Comparison of ENCODE assay signal across 22 cellular contexts in genomic region chr1:44281987-44282703, GRCh38.
DNase-seq lines count a peak whose midpoint lies in the region; ATAC-seq, FAIRE-seq and TF ChIP-seq lines count a peak whose summit lies in the region.
"Had no signal": no experiment of that assay in that cellular context is flagged by ENCODE, and none has a peak within 500 bp of the region (broad histone marks: within the 10 kb centered on the region; RNA-seq: fewer than 3 reads in every experiment).

No MANE protein-coding gene starts in this region.

- H3K36me3 ChIP-seq in NT2/D1 (ENCODE audit: insufficient read depth, insufficient read length, low read length): peaks cover 57% of the 10 kb centered on the region
- no peaks in the 10 kb centered on the region; a peak in 1 of 5 replicates for H3K36me3 ChIP-seq in HepG2 (replicated peaks in 1 of 2; ENCODE audit: control insufficient read depth in 1 of 2, insufficient read depth in 2 of 2, low read length in 2 of 2)
- peaks cover 0 to 59% (median 18%) of the 10 kb centered on the region in 6 donors for H3K36me3 ChIP-seq in spleen

- no peaks in the 10 kb centered on the region for H3K9me3 Mint-ChIP-seq in activated T-cell treated with anti-CD3 and anti-CD28 coated beads, Interleukin-2, amount 50 U/mL, for 24 hours
- H3K9me3 Mint-ChIP-seq: CD4-positive, alpha-beta T cell; GM23338 had no signal

- POLR2A ChIA-PET in HepG2 (lab: Yijun Ruan, JAX): interaction anchor here (1.1 to 5.5 kb wide), 14 partner anchors 9 to 392 kb away, joined by 3 to 82 read pairs (median 11); partner anchors contain the start of genes ARMH1, DMAP1 and TMEM53

- H3K27me3 Mint-ChIP-seq in activated T-cell treated with anti-CD3 and anti-CD28 coated beads, Interleukin-2, amount 50 U/mL, for 24 hours: no peaks in the 10 kb centered on the region
- H3K27me3 Mint-ChIP-seq: B cell; CD4-positive, alpha-beta T cell had no signal

- H3K27me3 ChIP-seq in NT2/D1 (ENCODE audit: insufficient read depth, insufficient read length): no peaks in the 10 kb centered on the region
- no peaks in the 10 kb centered on the region for H3K27me3 ChIP-seq in HepG2 (ENCODE audit: control insufficient read depth in 1 of 2, insufficient read depth in 2 of 2, low read length in 2 of 2)
- no peaks in the 10 kb centered on the region for H3K27me3 ChIP-seq in spleen (replicated peaks in 1 of 7)
- H3K27me3 ChIP-seq: SJCRH30 had no signal

- BruUV-seq in HepG2 (replicated peaks; lab: Mats Ljungman, UMichigan): no TSS peak

- peak in 1 of 2 experiments; percentile 39; a peak in 1 of 4 replicates for TF ChIP-seq EP300 in HepG2 (IDR thresholded peaks at IDR 0.05; ENCODE audit: low read depth in 2 of 2, low read length in 2 of 2)
- no peak for TF ChIP-seq EP300 in HepG2 (CRISPR knock-in tag; IDR thresholded peaks at IDR 0.05; ENCODE audit: borderline replicate concordance)

- ATAC-seq in HepG2: peak; percentile 52
- no peak for ATAC-seq in HG02610 (IDR thresholded peaks at IDR 0.05; ENCODE audit: unreplicated experiment)
- ATAC-seq: GM12878, GM23338, HCT116 had no signal

- H3K9me3 ChIP-seq in NT2/D1 (ENCODE audit: insufficient read depth, low read length) (no peaks in the 10 kb centered on the region), HepG2 (ENCODE audit: low read length) (no peaks in the 10 kb centered on the region), spleen (no peaks in the 10 kb centered on the region)
- H3K9me3 ChIP-seq: Caco-2, SJCRH30 had no signal

- H3K27ac Mint-ChIP-seq in activated T-cell treated with anti-CD3 and anti-CD28 coated beads, Interleukin-2, amount 50 U/mL, for 24 hours: no peak overlapping the region
- H3K27ac Mint-ChIP-seq: B cell; CD4-positive, alpha-beta T cell; GM23338 had no signal

- in situ Hi-C loops in HepG2 (cut with HindIII; ENCODE audit: extremely low pct_ligation_motif_present, low pct_unique_long_range_greater_than_20kb): loop anchor here (5.0 kb wide), 1 partner anchor 45 kb away; no protein-coding TSS in a partner anchor

- intact Hi-C loops in HepG2 (cut with micrococcal nuclease; ENCODE audit: unreplicated experiment): loop anchor here (2.0 kb wide), 1 partner anchor 17 kb away; no protein-coding TSS in a partner anchor
- intact Hi-C loops in spleen (cut with DNase I; ENCODE audit: low total_unique reads): no loop called here

- FAIRE-seq in HepG2 (lab: Jason Lieb, UNC): peak; percentile 76
- FAIRE-seq: GM12878 had no signal

- TF ChIP-seq RAD21 in HepG2 (CRISPR knock-in tag; IDR thresholded peaks at IDR 0.05): no peak

- H3K9ac ChIP-seq in NT2/D1 (ENCODE audit: insufficient read length, low read depth): no peak overlapping the region
- peak overlapping the region; percentile 53 for H3K9ac ChIP-seq in HepG2 (ENCODE audit: insufficient read depth, low read depth, low read length)

- peak overlapping the region; percentile 79 for H3K27ac ChIP-seq in HepG2 (ENCODE audit: extremely low read length, insufficient read depth, low read length)
- no peak overlapping the region for H3K27ac ChIP-seq in spleen
- H3K27ac ChIP-seq: RWPE1 had no signal

- TF ChIP-seq POLR2A in HepG2 (IDR thresholded peaks at IDR 0.05; ENCODE audit: insufficient read depth in 1 of 2, low read depth in 2 of 2, low read length in 2 of 2) (no peak), spleen (IDR thresholded peaks at IDR 0.05) (no peak)

- CTCF ChIA-PET in HepG2 (lab: Yijun Ruan, JAX; ENCODE audit: low intra/inter-chr PET ratio, low total read pairs): no interaction called here

- H3K4me2 ChIP-seq in HepG2 (ENCODE audit: low read depth, low read length): peak overlapping the region; percentile 67
- H3K4me2 ChIP-seq: GM23338 had no signal

- no peak overlapping the region for H2AFZ ChIP-seq in HepG2 (ENCODE audit: low read length)
- H2AFZ ChIP-seq: GM23338 had no signal

- no peaks in the 10 kb centered on the region for H3K79me2 ChIP-seq in HepG2 (ENCODE audit: insufficient read depth, low read length)

- 80% methylated on average over 1 of the region's 1 CpG for WGBS in HepG2 (ENCODE audit: low lambda C conversion rate)
- WGBS in spleen, 5 donors: 24 to 60% (median 44%) methylated on average over 1 of the region's 1 CpG

- H4K20me1 ChIP-seq in HepG2 (ENCODE audit: insufficient read depth, low read length): no peaks in the 10 kb centered on the region; the same call in 1 of the 2 replicates

- DNase-seq in NCI-H510A treated with DMSO at 0.1 percent for 48 hours (lab: John Stamatoyannopoulos, UW) (peak; percentile 82), NCI-H510A (lab: John Stamatoyannopoulos, UW) (no peak), NT2/D1 (ENCODE audit: low read depth, low spot score) (peak; percentile 23), HepG2 (ENCODE audit: low spot score) (peak; percentile 63), amygdala (lab: John Stamatoyannopoulos, UW) (no peak), spleen (no peak)
- no peak for DNase-seq in activated T-cell treated with anti-CD3 and anti-CD28 coated beads, Interleukin-2, amount 50 U/mL, for 24 hours
- DNase-seq: 8988T; Caco-2; CD4-positive, alpha-beta T cell; NCI-H1417; NCI-H187 treated with DMSO at 0.1 percent for 48 hours; NCI-H2227 treated with DMSO at 0.1 percent for 48 hours; NCI-H524 treated with DMSO at 0.1 percent for 48 hours; PC-3; SJCRH30 had no signal

- H3K4me3 ChIP-seq in NT2/D1 (ENCODE audit: insufficient read length, low read depth) (no peak overlapping the region), HepG2 (replicated peaks in 1 of 3; ENCODE audit: insufficient read depth in 1 of 3, low read depth in 2 of 3, low read length in 3 of 3) (no peak overlapping the region), spleen (no peak overlapping the region)
- H3K4me3 ChIP-seq: GM12878, GM23338, SJCRH30 had no signal

- no peak for TF ChIP-seq CTCF in HepG2 (CRISPR knock-in tag; IDR thresholded peaks at IDR 0.05)
- TF ChIP-seq CTCF in spleen (IDR thresholded peaks at IDR 0.05 in 8 of 11, conservative IDR thresholded peaks at IDR 0.05 in 3 of 11): no peak

- no peak overlapping the region for H3K4me3 Mint-ChIP-seq in activated T-cell treated with anti-CD3 and anti-CD28 coated beads, Interleukin-2, amount 50 U/mL, for 24 hours
- H3K4me3 Mint-ChIP-seq: B cell; CD4-positive, alpha-beta T cell; GM23338 had no signal

- peaks cover 43% of the 10 kb centered on the region for H3K36me3 Mint-ChIP-seq in activated T-cell treated with anti-CD3 and anti-CD28 coated beads, Interleukin-2, amount 50 U/mL, for 24 hours (ENCODE audit: low read depth)

- H3K4me1 ChIP-seq in NT2/D1 (ENCODE audit: insufficient read depth, insufficient read length): peaks cover 9% of the 10 kb centered on the region
- H3K4me1 ChIP-seq in HepG2 (ENCODE audit: insufficient read depth, low read length): peaks cover 50% of the 10 kb centered on the region
- peaks cover 0 to 26% (median 2%) of the 10 kb centered on the region in 6 donors for H3K4me1 ChIP-seq in spleen

- no peaks in the 10 kb centered on the region for H3K4me1 Mint-ChIP-seq in activated T-cell treated with anti-CD3 and anti-CD28 coated beads, Interleukin-2, amount 50 U/mL, for 24 hours (ENCODE audit: low read depth)
- H3K4me1 Mint-ChIP-seq: GM23338 had no signal

TF ChIP-seq in HepG2, 621 proteins besides CTCF, POLR2A, EP300 and RAD21 (continues in another document):
- TF ChIP-seq, protein P1, sequence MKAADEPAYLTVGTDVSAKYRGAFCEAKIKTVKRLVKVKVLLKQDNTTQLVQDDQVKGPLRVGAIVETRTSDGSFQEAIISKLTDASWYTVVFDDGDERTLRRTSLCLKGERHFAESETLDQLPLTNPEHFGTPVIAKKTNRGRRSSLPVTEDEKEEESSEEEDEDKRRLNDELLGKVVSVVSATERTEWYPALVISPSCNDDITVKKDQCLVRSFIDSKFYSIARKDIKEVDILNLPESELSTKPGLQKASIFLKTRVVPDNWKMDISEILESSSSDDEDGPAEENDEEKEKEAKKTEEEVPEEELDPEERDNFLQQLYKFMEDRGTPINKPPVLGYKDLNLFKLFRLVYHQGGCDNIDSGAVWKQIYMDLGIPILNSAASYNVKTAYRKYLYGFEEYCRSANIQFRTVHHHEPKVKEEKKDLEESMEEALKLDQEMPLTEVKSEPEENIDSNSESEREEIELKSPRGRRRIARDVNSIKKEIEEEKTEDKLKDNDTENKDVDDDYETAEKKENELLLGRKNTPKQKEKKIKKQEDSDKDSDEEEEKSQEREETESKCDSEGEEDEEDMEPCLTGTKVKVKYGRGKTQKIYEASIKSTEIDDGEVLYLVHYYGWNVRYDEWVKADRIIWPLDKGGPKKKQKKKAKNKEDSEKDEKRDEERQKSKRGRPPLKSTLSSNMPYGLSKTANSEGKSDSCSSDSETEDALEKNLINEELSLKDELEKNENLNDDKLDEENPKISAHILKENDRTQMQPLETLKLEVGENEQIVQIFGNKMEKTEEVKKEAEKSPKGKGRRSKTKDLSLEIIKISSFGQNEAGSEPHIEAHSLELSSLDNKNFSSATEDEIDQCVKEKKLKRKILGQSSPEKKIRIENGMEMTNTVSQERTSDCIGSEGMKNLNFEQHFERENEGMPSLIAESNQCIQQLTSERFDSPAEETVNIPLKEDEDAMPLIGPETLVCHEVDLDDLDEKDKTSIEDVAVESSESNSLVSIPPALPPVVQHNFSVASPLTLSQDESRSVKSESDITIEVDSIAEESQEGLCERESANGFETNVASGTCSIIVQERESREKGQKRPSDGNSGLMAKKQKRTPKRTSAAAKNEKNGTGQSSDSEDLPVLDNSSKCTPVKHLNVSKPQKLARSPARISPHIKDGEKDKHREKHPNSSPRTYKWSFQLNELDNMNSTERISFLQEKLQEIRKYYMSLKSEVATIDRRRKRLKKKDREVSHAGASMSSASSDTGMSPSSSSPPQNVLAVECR (CRISPR knock-in tag; IDR thresholded peaks at IDR 0.05; ENCODE audit: borderline replicate concordance): peak; percentile 23; the same call in 1 of the 2 replicates
- TF ChIP-seq THRA (CRISPR knock-in tag; IDR thresholded peaks at IDR 0.05; ENCODE audit: borderline replicate concordance) (peak; percentile 65; the same call in 1 of the 2 replicates), ZNF615 (CRISPR knock-in tag; IDR thresholded peaks at IDR 0.05; ENCODE audit: borderline replicate concordance) (no peak), FIP1L1 (IDR thresholded peaks at IDR 0.05; ENCODE audit: borderline replicate concordance, insufficient read depth, low read depth, low read length) (no peak), SALL1 (CRISPR knock-in tag; IDR thresholded peaks at IDR 0.05) (0 out of 2 replicates have a peak, but pooled peaks have one; percentile 20)

Comparison
In these comparisons a context has a peak if more than half of its experiments do, and no peak if none do; other contexts are left out.
1. DNase-seq: peak in NCI-H510A treated with DMSO at 0.1 percent for 48 hours (single experiment), NT2/D1 (single experiment) and HepG2 (single experiment); none in NCI-H510A (single experiment), amygdala (0 of 56), spleen (single experiment) and activated T-cell treated with anti-CD3 and anti-CD28 coated beads, Interleukin-2, amount 50 U/mL, for 24 hours (single experiment).